3 cellular contexts compared by ENCODE assay signal in the genomic region with DNA sequence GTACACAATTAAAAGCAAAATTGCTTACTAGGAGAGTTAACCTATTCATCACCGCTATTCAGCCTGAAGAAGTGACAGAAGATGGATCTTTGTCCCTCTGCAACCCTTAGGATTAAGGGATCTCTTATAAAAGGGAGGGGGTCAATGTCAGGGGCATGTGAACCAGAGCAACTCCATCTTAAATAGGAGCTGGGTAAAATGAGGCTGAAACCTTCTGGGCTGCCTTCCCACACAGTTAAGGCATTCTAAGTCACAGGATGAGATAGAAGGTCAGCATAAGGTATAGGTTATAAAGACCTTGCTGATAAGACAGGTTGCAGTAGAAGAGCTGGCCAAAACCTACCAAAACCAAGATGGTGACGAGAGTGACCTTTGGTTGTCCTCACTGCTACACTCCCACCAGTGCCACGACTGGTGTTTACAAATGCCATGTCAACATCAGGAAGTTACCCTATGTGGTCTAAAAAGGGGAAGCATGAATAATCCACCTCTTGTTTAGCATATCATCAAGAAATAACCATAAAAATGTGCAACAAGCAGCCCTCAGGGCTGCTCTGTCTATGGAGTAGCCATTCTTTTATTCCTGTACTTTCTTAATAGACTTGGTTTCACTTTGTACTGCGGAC. TPM values are rescaled to one million over a fixed set of nuclear protein-coding genes. Genes with fewer than 3 reads are reported as not detected.
"Had no signal": no experiment of that assay in that cellular context is flagged by ENCODE, and none has a peak within 500 bp of the region (broad histone marks: within the 10 kb centered on the region; RNA-seq: fewer than 3 reads in every experiment).

No MANE protein-coding gene starts in this region.

RNA-seq across cellular contexts. Expression of a gene that starts 35.3 kb away (rescaled TPM):
- total RNA-seq: esophagus muscularis mucosa, gastrocnemius medialis, mesenteric fat pad had no signal
